In genomic region chr16:30096105-30096861, GRCh38 we compare ENCODE assay signal across 8 cellular contexts. TPM values are rescaled to one million over a fixed set of nuclear protein-coding genes. Genes with fewer than 3 reads are reported as not detected.
DNase-seq lines count a peak whose midpoint lies in the region; ATAC-seq and TF ChIP-seq lines count a peak whose summit lies in the region.

Gene YPEL3 (minus strand): TSS chr16:30096213. CDS start chr16:30095482, 731 bp downstream.

- CTCF ChIA-PET in SK-N-SH (lab: Yijun Ruan, JAX): interaction anchor here (1.0 to 2.2 kb wide), 3 partner anchors 16 to 89 kb away, joined by 3 to 12 read pairs (median 3); partner anchors contain the start of gene GDPD3

- peak within 1 kb of the TSS; percentile 63 to 88 (median 70) for H3K4me3 ChIP-seq in BLaER1 treated with 17β-estradiol and CSF1 and Interleukin-3, amounts not matched to agents 10 nM and 100 nM
- H3K4me3 ChIP-seq in LNCaP clone FGC (ENCODE audit: low read depth, low read length) (peak within 1 kb of the TSS; percentile 53), SK-N-SH (ENCODE audit: low read depth in 2 of 2, low read length in 1 of 2) (peak within 1 kb of the TSS; percentile 47 to 63), gastroesophageal sphincter (peak within 1 kb of the TSS; percentile 86 to 96), neutrophil (ENCODE audit: low read depth in 1 of 2, low read length in 1 of 2) (peak within 1 kb of the TSS; percentile 85 to 100)

- H3K9ac ChIP-seq in BLaER1 treated with 17β-estradiol and CSF1 and Interleukin-3, amounts not matched to agents 10 nM and 100 nM: peak within 1 kb of the TSS; percentile 76 to 90 (median 83)
- H3K9ac ChIP-seq in SK-N-SH: peak within 1 kb of the TSS; percentile 57

- H3K9me3 Mint-ChIP-seq in activated naive CD4-positive, alpha-beta T cell treated with anti-CD3 and anti-CD28 coated beads, Interleukin-2, amount 50 U/mL, for 24 hours: peaks cover 5% of the 10 kb centered on the region

- H3K27me3 Mint-ChIP-seq in activated naive CD4-positive, alpha-beta T cell treated with anti-CD3 and anti-CD28 coated beads, Interleukin-2, amount 50 U/mL, for 24 hours: no peaks in the 10 kb centered on the region

- TF ChIP-seq CTCF in LNCaP clone FGC (IDR thresholded peaks at IDR 0.05; ENCODE audit: control insufficient read depth, extremely low read depth, insufficient read depth) (no peak), SK-N-SH (IDR thresholded peaks at IDR 0.05) (no peak), gastroesophageal sphincter (IDR thresholded peaks at IDR 0.05) (no peak), neutrophil (IDR thresholded peaks at IDR 0.05) (peak; percentile 28)

- WGBS in SK-N-SH (ENCODE audit: low lambda C conversion rate): 50% methylated on average over 23 of the region's 77 CpGs
- WGBS in gastroesophageal sphincter (ENCODE audit: low coverage in 1 of 2), 2 donors: 60% methylated on average over 1 of the region's 77 CpGs; no CpG with 5 or more reads in 1 of the 2 donors

- peak within 1 kb of the TSS; percentile 75; the same call in 1 of the 2 replicates for H2AFZ ChIP-seq in SK-N-SH (ENCODE audit: low read depth)

- H3K9me2 ChIP-seq in SK-N-SH: no peaks in the 10 kb centered on the region

- peak; percentile 63 to 64 for TF ChIP-seq POLR2A in gastroesophageal sphincter (IDR thresholded peaks at IDR 0.05)

- no peaks in the 10 kb centered on the region for H3K27me3 ChIP-seq in BLaER1 treated with 17β-estradiol and CSF1 and Interleukin-3, amounts not matched to agents 10 nM and 100 nM
- H3K27me3 ChIP-seq in SK-N-SH (ENCODE audit: insufficient read depth): no peaks in the 10 kb centered on the region
- H3K27me3 ChIP-seq in gastroesophageal sphincter: no peaks in the 10 kb centered on the region
- no peaks in the 10 kb centered on the region for H3K27me3 ChIP-seq in neutrophil

- H3K36me3 Mint-ChIP-seq in activated naive CD4-positive, alpha-beta T cell treated with anti-CD3 and anti-CD28 coated beads, Interleukin-2, amount 50 U/mL, for 24 hours: peaks cover 8% of the 10 kb centered on the region

- no peak for TF ChIP-seq EP300 in SK-N-SH (IDR thresholded peaks at IDR 0.05; ENCODE audit: borderline replicate concordance in 1 of 2, low read depth in 1 of 2, low read length in 1 of 2)
- no peak for TF ChIP-seq EP300 in gastroesophageal sphincter (IDR thresholded peaks at IDR 0.05)

- peak within 1 kb of the TSS; percentile 84 for H3K27ac Mint-ChIP-seq in activated naive CD4-positive, alpha-beta T cell treated with anti-CD3 and anti-CD28 coated beads, Interleukin-2, amount 50 U/mL, for 24 hours

- peaks cover 11% of the 10 kb centered on the region for H3F3A ChIP-seq in SK-N-SH (replicated peaks; ENCODE audit: insufficient read depth)

- H3K4me2 ChIP-seq in BLaER1 treated with 17β-estradiol and CSF1 and Interleukin-3, amounts not matched to agents 10 nM and 100 nM: peak within 1 kb of the TSS; percentile 85 to 100 (median 99)
- peak within 1 kb of the TSS; percentile 94 for H3K4me2 ChIP-seq in SK-N-SH

- peaks cover 39 to 51% (median 47%) of the 10 kb centered on the region in 11 experiments for H3K9me3 ChIP-seq in BLaER1 treated with 17β-estradiol and CSF1 and Interleukin-3, amounts not matched to agents 10 nM and 100 nM (replicated peaks in 1 of 11)
- H3K9me3 ChIP-seq in SK-N-SH (no peaks in the 10 kb centered on the region), gastroesophageal sphincter (peaks cover 0 to 19% (median 0%) of the 10 kb centered on the region in 3 donors), neutrophil (peaks cover 23% of the 10 kb centered on the region)

- peak; percentile 41 for DNase-seq in LNCaP clone FGC (ENCODE audit: low read depth)
- peak; percentile 99 for DNase-seq in SK-N-SH
- DNase-seq in stromal cell of bone marrow (ENCODE audit: low read depth): peak; percentile 74

- peaks cover 34 to 52% (median 44%) of the 10 kb centered on the region in 10 experiments for H3K4me1 ChIP-seq in BLaER1 treated with 17β-estradiol and CSF1 and Interleukin-3, amounts not matched to agents 10 nM and 100 nM
- H3K4me1 ChIP-seq in SK-N-SH (ENCODE audit: control insufficient read depth in 1 of 2, insufficient read depth in 2 of 2, low read depth in 1 of 2, low read length in 1 of 2): peaks cover 0 to 31% of the 10 kb centered on the region in 2 experiments; a peak in 1 of 4 replicates
- peaks cover 3 to 47% (median 30%) of the 10 kb centered on the region in 3 donors for H3K4me1 ChIP-seq in gastroesophageal sphincter
- H3K4me1 ChIP-seq in neutrophil (ENCODE audit: control insufficient read depth in 1 of 2, insufficient read depth in 1 of 2, low read depth in 1 of 2, low read length in 1 of 2): peaks cover 54 to 59% of the 10 kb centered on the region in 2 experiments

- peak; percentile 50 for ATAC-seq in GM19463 (IDR thresholded peaks at IDR 0.05; ENCODE audit: unreplicated experiment)
- peak; percentile 86 for ATAC-seq in gastroesophageal sphincter

- peaks cover 4% of the 10 kb centered on the region; the same call in 1 of the 2 replicates for H3K79me2 ChIP-seq in SK-N-SH (ENCODE audit: insufficient read depth)

- peak within 1 kb of the TSS; percentile 78 to 95 (median 92) for H3K27ac ChIP-seq in BLaER1 treated with 17β-estradiol and CSF1 and Interleukin-3, amounts not matched to agents 10 nM and 100 nM
- H3K27ac ChIP-seq in SK-N-SH (ENCODE audit: low read depth in 2 of 2, low read length in 1 of 2) (peak within 1 kb of the TSS; percentile 51 to 85; a peak in 3 of 4 replicates), gastroesophageal sphincter (peak within 1 kb of the TSS; percentile 89 to 98 (median 96)), neutrophil (peak within 1 kb of the TSS; percentile 100)

- POLR2A ChIA-PET in SK-N-SH (lab: Yijun Ruan, JAX): interaction anchor here (1.4 kb wide), 1 partner anchor 31 kb away, joined by 5 read pairs; the partner anchor contains the start of gene ALDOA

- H3K4me1 Mint-ChIP-seq in activated naive CD4-positive, alpha-beta T cell treated with anti-CD3 and anti-CD28 coated beads, Interleukin-2, amount 50 U/mL, for 24 hours: peaks cover 31% of the 10 kb centered on the region

- H4K20me1 ChIP-seq in BLaER1 treated with 17β-estradiol and CSF1 and Interleukin-3, amounts not matched to agents 10 nM and 100 nM: peaks cover 0 to 13% (median 0%) of the 10 kb centered on the region in 11 experiments; a peak in 2 of 22 replicates
- no peaks in the 10 kb centered on the region for H4K20me1 ChIP-seq in SK-N-SH (ENCODE audit: insufficient read depth)

- H3K4me3 Mint-ChIP-seq in activated naive CD4-positive, alpha-beta T cell treated with anti-CD3 and anti-CD28 coated beads, Interleukin-2, amount 50 U/mL, for 24 hours: peak within 1 kb of the TSS; percentile 78

- TF ChIP-seq RAD21 in SK-N-SH (IDR thresholded peaks at IDR 0.05; ENCODE audit: low read length): no peak

- peaks cover 7 to 38% (median 21%) of the 10 kb centered on the region in 11 experiments; a peak in 18 of 22 replicates for H3K36me3 ChIP-seq in BLaER1 treated with 17β-estradiol and CSF1 and Interleukin-3, amounts not matched to agents 10 nM and 100 nM
- H3K36me3 ChIP-seq in SK-N-SH (replicated peaks in 1 of 2; ENCODE audit: control insufficient read depth in 1 of 2, insufficient read depth in 2 of 2, low read length in 1 of 2): no peaks in the 10 kb centered on the region
- H3K36me3 ChIP-seq in gastroesophageal sphincter: peaks cover 0 to 24% of the 10 kb centered on the region in 2 donors
- peaks cover 34% of the 10 kb centered on the region for H3K36me3 ChIP-seq in neutrophil

TF ChIP-seq in SK-N-SH, 30 proteins besides CTCF, POLR2A, EP300 and RAD21:
- TF ChIP-seq MXI1 (IDR thresholded peaks at IDR 0.05; ENCODE audit: low read depth, low read length) (0 out of 2 replicates have a peak, but pooled peaks have one; percentile 15), POLR2AphosphoS5 (IDR thresholded peaks at IDR 0.05; ENCODE audit: low read depth, low read length) (0 out of 2 replicates have a peak, but pooled peaks have one; percentile 33), ELF1 (IDR thresholded peaks at IDR 0.05) (peak; percentile 19; the same call in 1 of the 2 replicates), FOSL2 (IDR thresholded peaks at IDR 0.05; ENCODE audit: borderline replicate concordance, low read depth) (no peak), MAX (IDR thresholded peaks at IDR 0.05; ENCODE audit: low read depth) (peak; percentile 70), SIN3A (IDR thresholded peaks at IDR 0.05; ENCODE audit: borderline replicate concordance, low read depth, low read length) (peak; percentile 74; the same call in 1 of the 2 replicates), YY1 (IDR thresholded peaks at IDR 0.05; ENCODE audit: low read depth) (no peak), CHD2 (IDR thresholded peaks at IDR 0.05; ENCODE audit: low read length, partially characterized antibody) (peak; percentile 76), NRF1 (IDR thresholded peaks at IDR 0.05; ENCODE audit: low read depth, low read length) (peak; percentile 41), TEAD4 (IDR thresholded peaks at IDR 0.05; ENCODE audit: borderline replicate concordance, insufficient read depth) (0 out of 2 replicates have a peak, but pooled peaks have one; percentile 47), MEF2A (IDR thresholded peaks at IDR 0.05; ENCODE audit: borderline replicate concordance, low read depth) (no peak)
TF ChIP-seq in SK-N-SH: peak in this region for 8.

RNA-seq across cellular contexts. Expression of gene YPEL3, which starts in this region (rescaled TPM):
- 24.5 and 36.6 TPM in 2 replicates for polyA plus RNA-seq in SK-N-SH (2012; rRNA removed)
- 18.7 and 27.1 TPM in 2 replicates for polyA plus RNA-seq in SK-N-SH (2012; cell fraction: cytosol; rRNA removed)
- polyA plus RNA-seq in SK-N-SH (2012; cell fraction: nucleus; rRNA removed): 65.2 and 90.5 TPM in 2 replicates
- 100 to 1,000 TPM in 1 of 4 donors, 10 to 100 TPM in 3; 76.9 to 105 (median 80.2) TPM for total RNA-seq in gastroesophageal sphincter

Comparison
In these comparisons a context has a peak if more than half of its experiments do, and no peak if none do; other contexts are left out.
1. Peak in every context shown above with its lines: DNase-seq, ATAC-seq, H3K4me3 ChIP-seq and H3K27ac ChIP-seq.
2. DNase-seq: peak in every context shown above with its lines; median percentile 99 in SK-N-SH; 74 in stromal cell of bone marrow; 41 in LNCaP clone FGC.